8 cellular contexts compared by ENCODE assay signal in the genomic region with DNA sequence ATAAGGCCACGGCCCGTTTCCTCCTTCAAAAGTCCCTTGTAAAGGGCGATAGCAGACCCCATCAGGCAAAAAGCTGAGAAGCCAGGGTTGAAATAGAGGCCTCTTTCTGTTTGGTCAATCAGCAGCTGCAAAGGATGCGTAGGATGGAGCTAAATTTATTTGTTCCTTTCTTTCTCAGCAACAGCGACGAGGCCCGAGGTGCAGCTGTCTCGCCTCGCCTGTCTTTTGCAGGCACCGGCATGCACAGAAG. TPM values are rescaled to one million over a fixed set of nuclear protein-coding genes. Genes with fewer than 3 reads are reported as not detected.
DNase-seq lines count a peak whose midpoint lies in the region; ATAC-seq and TF ChIP-seq lines count a peak whose summit lies in the region.

No MANE protein-coding gene starts in this region.

- TF ChIP-seq CTCF in GM10266 (IDR thresholded peaks at IDR 0.05; ENCODE audit: control insufficient read depth, insufficient read depth, low read depth, missing control alignments) = no peak
- no peak for TF ChIP-seq CTCF in brain (conservative IDR thresholded peaks at IDR 0.05)
- no peak for TF ChIP-seq CTCF in sigmoid colon (IDR thresholded peaks at IDR 0.05)

- ATAC-seq in GM19467 (IDR thresholded peaks at IDR 0.05; ENCODE audit: unreplicated experiment) = peak; percentile 40
- peak; percentile 30 for ATAC-seq in HG03469 (IDR thresholded peaks at IDR 0.05; ENCODE audit: unreplicated experiment)

- H3K9me3 Mint-ChIP-seq in brain = peaks cover 6 to 17% (median 11%) of the 10 kb centered on the region in 5 experiments

- DNase-seq in GM10266 (ENCODE audit: extremely low spot score) (peak; percentile 73), sigmoid colon (no peak), kidney tubule cell (ENCODE audit: low spot score) (no peak), MG63 (no peak)
- no peak for DNase-seq in stimulated activated CD4-positive, alpha-beta T cell treated with anti-CD3 and anti-CD28 coated beads, Interleukin-4, amount 100 ng/mL, for 4 hours

- peaks cover 6% of the 10 kb centered on the region for H3K27me3 Mint-ChIP-seq in brain

- no peaks in the 10 kb centered on the region for H3K9me3 ChIP-seq in sigmoid colon
- peaks cover 15% of the 10 kb centered on the region for H3K9me3 ChIP-seq in MG63

- H3K36me3 ChIP-seq in sigmoid colon = no peaks in the 10 kb centered on the region
- H3K36me3 ChIP-seq in MG63 = no peaks in the 10 kb centered on the region

- peaks cover 21% of the 10 kb centered on the region for H3K4me1 Mint-ChIP-seq in brain

- peaks cover 12% of the 10 kb centered on the region for H3K36me3 Mint-ChIP-seq in brain

- TF ChIP-seq EP300 in sigmoid colon (IDR thresholded peaks at IDR 0.05) = no peak

- H3K4me3 ChIP-seq in sigmoid colon (no peak overlapping the region), MG63 (no peak overlapping the region)

- H3K4me3 Mint-ChIP-seq in brain = peak overlapping the region in 1 of 5 experiments; percentile 31

- H3K4me1 ChIP-seq in sigmoid colon = peaks cover 0 to 3% (median 0%) of the 10 kb centered on the region in 4 donors

- 19 to 33% methylated on average over 10 of the region's 10 CpGs for WGBS in sigmoid colon, 2 donors

- no peak for TF ChIP-seq POLR2A in sigmoid colon (IDR thresholded peaks at IDR 0.05)

- H3K27ac Mint-ChIP-seq in brain = peak overlapping the region in 3 of 5 experiments; percentile 64 to 94 (median 91)

- intact Hi-C loops in sigmoid colon (cut with DNase I) = no loop called here

- peak overlapping the region in 3 of 4 donors; percentile 44 to 60 (median 58) for H3K27ac ChIP-seq in sigmoid colon

- H3K27me3 ChIP-seq in sigmoid colon = no peaks in the 10 kb centered on the region
- H3K27me3 ChIP-seq in MG63 = no peaks in the 10 kb centered on the region

RNA-seq across cellular contexts. Expression of a gene that starts 0.2 kb away (rescaled TPM):
- polyA plus RNA-seq in brain (ENCODE audit: insufficient read depth, low read depth, low replicate concordance) (4.2 TPM), sigmoid colon (1 to 10 TPM in 2 of 3 donors, under 1 TPM in 1; 0.90 to 6.2 (median 4.8) TPM)
- 1 to 10 TPM in 1 of 4 donors, not detected in 3; 1.1 TPM for total RNA-seq in sigmoid colon
- total RNA-seq in MG63 (2014; rRNA removed; shearing (Covaris generic); ENCODE audit: low replicate concordance) = 0.26 TPM in 1 of 2 replicates, not detected in the other
